ENCODE assay signal across 26 cellular contexts in genomic region chr1:157671895-157672294, GRCh38. TPM values are rescaled to one million over a fixed set of nuclear protein-coding genes. Genes with fewer than 3 reads are reported as not detected.
"Had no signal": no experiment of that assay in that cellular context is flagged by ENCODE, and none has a peak within 500 bp of the region (broad histone marks: within the 10 kb centered on the region; RNA-seq: fewer than 3 reads in every experiment).

No MANE protein-coding gene starts in this region.

- H3K4me1 Mint-ChIP-seq: activated naive CD8-positive, alpha-beta T cell treated with anti-CD3 and anti-CD28 coated beads, Interleukin-2, amount 10 ng/mL, durations not matched to agents 7 days and 5 days; endodermal cell; mesothelial cell of epicardium; stimulated activated memory B cell treated with anti-CD40 and anti-IgM and Interleukin-4, amounts not matched to agents 10 μg/mL and 1 μg/mL and 100 μg/mL, for 72 hours; T-cell had no signal

- H3K27me3 Mint-ChIP-seq: activated naive CD8-positive, alpha-beta T cell treated with anti-CD3 and anti-CD28 coated beads, Interleukin-2, amount 10 ng/mL, durations not matched to agents 7 days and 5 days; progenitor cell of endocrine pancreas; stimulated activated memory B cell treated with anti-CD40 and anti-IgM and Interleukin-4, amounts not matched to agents 10 μg/mL and 1 μg/mL and 100 μg/mL, for 72 hours had no signal

- H3K4me3 Mint-ChIP-seq: activated naive CD4-positive, alpha-beta T cell treated with anti-CD3 and anti-CD28 coated beads for 36 hours; activated naive CD8-positive, alpha-beta T cell treated with anti-CD3 and anti-CD28 coated beads, Interleukin-2, amount 10 ng/mL, durations not matched to agents 7 days and 5 days; activated T-cell treated with anti-CD3 and anti-CD28 coated beads, Interleukin-2, amount 50 U/mL, for 72 hours; endodermal cell; mesothelial cell of epicardium; natural killer cell; stimulated activated memory B cell treated with anti-CD40 and anti-IgM and Interleukin-4, amounts not matched to agents 10 μg/mL and 1 μg/mL and 100 μg/mL, for 72 hours; T-cell had no signal

- DNase-seq: activated CD4-positive, alpha-beta T cell treated with anti-CD3 and anti-CD28 coated beads for 4 hours; activated CD4-positive, alpha-beta T cell treated with anti-CD3 and anti-CD28 coated beads, Interleukin-2, amount 50 U/mL, for 48 hours; activated effector memory CD4-positive, alpha-beta T cell treated with Interleukin-2 at 50 U/mL for 16 hours; activated naive CD4-positive, alpha-beta T cell treated with anti-CD3 and anti-CD28 coated beads for 36 hours; activated naive CD8-positive, alpha-beta T cell treated with anti-CD3 and anti-CD28 coated beads, Interleukin-2, amount 10 ng/mL, durations not matched to agents 7 days and 5 days; activated T-cell treated with anti-CD3 and anti-CD28 coated beads, Interleukin-2, amount 50 U/mL, for 72 hours; amygdala; cortex of kidney; endodermal cell; kidney; natural killer cell; right cardiac atrium; T-cell; T-helper 9 cell; testis; trophoblast cell; uterus had no signal

- H3K9me3 Mint-ChIP-seq: activated naive CD8-positive, alpha-beta T cell treated with anti-CD3 and anti-CD28 coated beads, Interleukin-2, amount 10 ng/mL, durations not matched to agents 7 days and 5 days had no signal

- H3K36me3 Mint-ChIP-seq: activated naive CD8-positive, alpha-beta T cell treated with anti-CD3 and anti-CD28 coated beads, Interleukin-2, amount 10 ng/mL, durations not matched to agents 7 days and 5 days; mesothelial cell of epicardium had no signal

- H3K27ac Mint-ChIP-seq: activated naive CD4-positive, alpha-beta T cell treated with anti-CD3 and anti-CD28 coated beads for 36 hours; activated naive CD8-positive, alpha-beta T cell treated with anti-CD3 and anti-CD28 coated beads, Interleukin-2, amount 10 ng/mL, durations not matched to agents 7 days and 5 days; activated T-cell treated with anti-CD3 and anti-CD28 coated beads, Interleukin-2, amount 50 U/mL, for 72 hours; endodermal cell; mesothelial cell of epicardium; natural killer cell; progenitor cell of endocrine pancreas; stimulated activated memory B cell treated with anti-CD40 and anti-IgM and Interleukin-4, amounts not matched to agents 10 μg/mL and 1 μg/mL and 100 μg/mL, for 72 hours; T-cell had no signal

- ATAC-seq: activated T-cell treated with anti-CD3 and anti-CD28 coated beads, Interleukin-2, amount 50 U/mL, for 72 hours; left lobe of liver; natural killer cell; right cardiac atrium; stimulated activated memory B cell treated with anti-CD40 and anti-IgM and Interleukin-4, amounts not matched to agents 10 μg/mL and 1 μg/mL and 100 μg/mL, for 72 hours; T-cell had no signal

RNA-seq across cellular contexts. Expression of gene FCRL3, which starts 28.7 kb away (rescaled TPM):
- total RNA-seq: cardiac muscle cell, cerebellum, endodermal cell, fibroblast of villous mesenchyme, glomerular endothelial cell, left lobe of liver, mesothelial cell of epicardium, osteocyte, progenitor cell of endocrine pancreas had no signal
